Comparison of ENCODE assay signal across 8 cellular contexts in genomic region chr14:21852061-21852664, GRCh38.
DNase-seq lines count a peak whose midpoint lies in the region; ATAC-seq and TF ChIP-seq lines count a peak whose summit lies in the region.

No MANE protein-coding gene starts in this region.

- H3K4me3 ChIP-seq in Jurkat, Clone E6-1 (ENCODE audit: low read length), result no peak overlapping the region

- peak; percentile 49 to 54 for ATAC-seq in activated CD4-positive, CD25-positive, alpha-beta regulatory T cell treated with anti-CD3 and anti-CD28 coated beads, Interleukin-2, amount 50 U/mL, for 24 hours
- ATAC-seq in central memory CD8-positive, alpha-beta T cell (replicated peaks; ENCODE audit: extremely low read depth, poor library complexity, severe bottlenecking), result peak; percentile 78
- ATAC-seq in GM18505 (IDR thresholded peaks at IDR 0.05; ENCODE audit: unreplicated experiment) (no peak), GM18502 (IDR thresholded peaks at IDR 0.05; ENCODE audit: poor library complexity, unreplicated experiment) (no peak)

- peaks cover 23% of the 10 kb centered on the region for H3K27me3 Mint-ChIP-seq in central memory CD8-positive, alpha-beta T cell
- peaks cover 64% of the 10 kb centered on the region for H3K27me3 Mint-ChIP-seq in mesothelial cell of epicardium (ENCODE audit: low read depth)

- DNase-seq in GM10266 (ENCODE audit: extremely low spot score) (peak; percentile 28), mesothelial cell of epicardium (ENCODE audit: low spot score in 2 of 2, unreplicated experiment in 2 of 2) (peak in 1 of 2 experiments; percentile 47)
- peak; percentile 75 for DNase-seq in Jurkat, Clone E6-1 (ENCODE audit: low read depth, low spot score)
- peak; percentile 46 to 51 for DNase-seq in central memory CD8-positive, alpha-beta T cell (ENCODE audit: low spot score in 2 of 2)
- peak; percentile 42 to 47 for DNase-seq in stimulated activated CD8-positive, alpha-beta memory T cell treated with anti-CD3 and anti-CD28 coated beads, Interleukin-7, amount 100 ng/mL, for 4 hours (ENCODE audit: low read depth in 2 of 2)

- H3K4me1 Mint-ChIP-seq in central memory CD8-positive, alpha-beta T cell, result peaks cover 9% of the 10 kb centered on the region
- no peaks in the 10 kb centered on the region for H3K4me1 Mint-ChIP-seq in mesothelial cell of epicardium

- no peak for TF ChIP-seq POLR2A in GM18505 (IDR thresholded peaks at IDR 0.05; ENCODE audit: borderline replicate concordance, extremely low read depth, insufficient read depth, insufficient read length)

- H3K4me3 Mint-ChIP-seq in central memory CD8-positive, alpha-beta T cell, result peak overlapping the region; percentile 57
- H3K4me3 Mint-ChIP-seq in mesothelial cell of epicardium, result no peak overlapping the region

- no peaks in the 10 kb centered on the region for H3K9me3 Mint-ChIP-seq in central memory CD8-positive, alpha-beta T cell
- no peaks in the 10 kb centered on the region for H3K9me3 Mint-ChIP-seq in mesothelial cell of epicardium

- H3K27ac Mint-ChIP-seq in central memory CD8-positive, alpha-beta T cell (ENCODE audit: low read depth), result peak overlapping the region; percentile 74
- no peak overlapping the region for H3K27ac Mint-ChIP-seq in mesothelial cell of epicardium

- peaks cover 10% of the 10 kb centered on the region for H3K36me3 Mint-ChIP-seq in central memory CD8-positive, alpha-beta T cell (ENCODE audit: insufficient read depth)
- no peaks in the 10 kb centered on the region for H3K36me3 Mint-ChIP-seq in mesothelial cell of epicardium

- TF ChIP-seq CTCF in GM10266 (IDR thresholded peaks at IDR 0.05; ENCODE audit: control insufficient read depth, insufficient read depth, low read depth, missing control alignments) (peak; percentile 81), mesothelial cell of epicardium (IDR thresholded peaks at IDR 0.05; ENCODE audit: unreplicated experiment) (peak; percentile 64)

Comparison
In these comparisons a context has a peak if more than half of its experiments do, and no peak if none do; other contexts are left out.
1. ATAC-seq: peak in activated CD4-positive, CD25-positive, alpha-beta regulatory T cell treated with anti-CD3 and anti-CD28 coated beads, Interleukin-2, amount 50 U/mL, for 24 hours (2 of 2) and central memory CD8-positive, alpha-beta T cell (single experiment); none in GM18505 (single experiment) and GM18502 (single experiment).